8 cellular contexts compared by ENCODE assay signal in the genomic region with DNA sequence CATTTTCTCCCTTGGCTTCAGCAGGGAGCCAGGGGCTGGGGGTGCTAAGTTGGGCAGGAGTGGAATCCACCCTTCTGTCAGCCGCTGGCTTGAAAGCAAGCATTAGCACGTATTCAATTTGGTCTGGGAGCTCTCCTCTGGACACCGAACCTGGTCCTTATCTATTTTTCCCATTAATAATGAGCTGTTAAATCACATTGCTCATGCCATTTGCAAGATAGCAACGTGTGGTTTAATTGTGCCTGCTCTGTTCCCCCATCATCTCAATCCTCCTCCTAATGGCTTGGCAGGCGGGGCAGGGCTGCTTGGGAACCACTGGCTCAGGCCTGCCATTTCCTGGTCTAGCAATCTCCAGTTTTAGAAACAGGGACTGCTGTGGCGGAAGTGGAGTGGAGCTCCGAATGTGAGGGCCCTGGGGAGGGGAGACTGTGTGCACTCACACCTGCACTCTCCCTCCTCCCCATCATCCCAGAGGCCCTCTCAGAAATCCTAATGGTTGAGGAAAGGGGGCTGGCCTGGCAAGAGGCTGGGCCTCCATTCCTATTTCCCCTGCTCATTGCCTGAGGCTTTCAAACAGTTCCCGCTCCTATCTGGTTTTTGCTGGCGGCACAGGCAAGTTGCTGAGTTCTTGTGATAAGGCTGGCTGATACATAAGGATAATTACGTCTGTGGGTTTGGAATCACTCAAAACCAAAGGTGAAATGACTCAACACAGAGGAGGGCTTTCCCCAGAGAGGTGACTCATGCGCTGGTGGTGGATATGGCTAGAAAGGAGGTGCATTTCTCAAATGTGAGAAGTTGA.
DNase-seq lines count a peak whose midpoint lies in the region; ATAC-seq and TF ChIP-seq lines count a peak whose summit lies in the region.

No MANE protein-coding gene starts in this region.

- CTCF ChIA-PET in activated CD4-positive, alpha-beta memory T cell treated with anti-CD3 and anti-CD28 coated beads, Interleukin-2, amount 10 ng/mL, durations not matched to agents 7 days and 5 days (lab: Charles Lee): no interaction called here

- POLR2A ChIA-PET in activated CD4-positive, alpha-beta memory T cell treated with anti-CD3 and anti-CD28 coated beads, Interleukin-2, amount 10 ng/mL, durations not matched to agents 7 days and 5 days (lab: Charles Lee): no interaction called here

- no peak overlapping the region for H3K27ac Mint-ChIP-seq in activated CD4-positive, alpha-beta memory T cell treated with anti-CD3 and anti-CD28 coated beads, Interleukin-2, amount 10 ng/mL, durations not matched to agents 7 days and 5 days

- H3K4me1 Mint-ChIP-seq in activated CD4-positive, alpha-beta memory T cell treated with anti-CD3 and anti-CD28 coated beads, Interleukin-2, amount 10 ng/mL, durations not matched to agents 7 days and 5 days: peaks cover 20% of the 10 kb centered on the region

- no peak overlapping the region for H3K4me3 ChIP-seq in lower leg skin (ENCODE audit: low read depth, poor library complexity, severe bottlenecking)

- H3K27me3 Mint-ChIP-seq in activated CD4-positive, alpha-beta memory T cell treated with anti-CD3 and anti-CD28 coated beads, Interleukin-2, amount 10 ng/mL, durations not matched to agents 7 days and 5 days: peaks cover 59% of the 10 kb centered on the region

- TF ChIP-seq CTCF in lower leg skin (IDR thresholded peaks at IDR 0.05): no peak

- no peaks in the 10 kb centered on the region for H3K36me3 Mint-ChIP-seq in activated CD4-positive, alpha-beta memory T cell treated with anti-CD3 and anti-CD28 coated beads, Interleukin-2, amount 10 ng/mL, durations not matched to agents 7 days and 5 days (ENCODE audit: low read depth)

- peak; percentile 92 for ATAC-seq in GM21423 (IDR thresholded peaks at IDR 0.05; ENCODE audit: unreplicated experiment)
- ATAC-seq in HG03565 (IDR thresholded peaks at IDR 0.05; ENCODE audit: unreplicated experiment): peak; percentile 95
- ATAC-seq in left cardiac atrium: peak; percentile 80 to 93

- H3K4me3 Mint-ChIP-seq in activated CD4-positive, alpha-beta memory T cell treated with anti-CD3 and anti-CD28 coated beads, Interleukin-2, amount 10 ng/mL, durations not matched to agents 7 days and 5 days: no peak overlapping the region

- TF ChIP-seq POLR2A in lower leg skin (IDR thresholded peaks at IDR 0.05): no peak

- DNase-seq in GM04504 (ENCODE audit: low read depth) (peak; percentile 75), left cardiac atrium (peak; percentile 76), NCI-H187 treated with DMSO at 0.1 percent for 48 hours (lab: John Stamatoyannopoulos, UW) (no peak), lower leg skin (ENCODE audit: low spot score in 2 of 2) (no peak)
- DNase-seq in activated CD4-positive, alpha-beta memory T cell treated with anti-CD3 and anti-CD28 coated beads, Interleukin-2, amount 10 ng/mL, durations not matched to agents 7 days and 5 days: peak; percentile 51
- DNase-seq in stimulated activated CD8-positive, alpha-beta memory T cell treated with anti-CD3 and anti-CD28 coated beads, Interleukin-4, amount 100 ng/mL, for 48 hours: peak; percentile 78

- 53 to 56% methylated on average over 11 of the region's 11 CpGs for WGBS in lower leg skin, 2 donors

- intact Hi-C loops in left cardiac atrium (cut with DNase I): no loop called here
- intact Hi-C loops in lower leg skin (cut with DNase I; ENCODE audit: low total_unique reads): no loop called here

- no peaks in the 10 kb centered on the region for H3K9me3 Mint-ChIP-seq in activated CD4-positive, alpha-beta memory T cell treated with anti-CD3 and anti-CD28 coated beads, Interleukin-2, amount 10 ng/mL, durations not matched to agents 7 days and 5 days

Comparison
In these comparisons a context has a peak if more than half of its experiments do, and no peak if none do; other contexts are left out.
1. DNase-seq: peak in GM04504 (single experiment), activated CD4-positive, alpha-beta memory T cell treated with anti-CD3 and anti-CD28 coated beads, Interleukin-2, amount 10 ng/mL, durations not matched to agents 7 days and 5 days (single experiment), left cardiac atrium (single experiment) and stimulated activated CD8-positive, alpha-beta memory T cell treated with anti-CD3 and anti-CD28 coated beads, Interleukin-4, amount 100 ng/mL, for 48 hours (single experiment); none in NCI-H187 treated with DMSO at 0.1 percent for 48 hours (single experiment) and lower leg skin (0 of 2).
2. Peak in every context shown above with its lines, with median percentiles within 50 percentile points of each other: ATAC-seq.